12 cellular contexts compared by ENCODE assay signal in genomic region chr12:56162468-56163290, GRCh38. TPM values are rescaled to one million over a fixed set of nuclear protein-coding genes. Genes with fewer than 3 reads are reported as not detected.
DNase-seq lines count a peak whose midpoint lies in the region; ATAC-seq and TF ChIP-seq lines count a peak whose summit lies in the region.
"Had no signal": no experiment of that assay in that cellular context is flagged by ENCODE, and none has a peak within 500 bp of the region (broad histone marks: within the 10 kb centered on the region; RNA-seq: fewer than 3 reads in every experiment).

No MANE protein-coding gene starts in this region.

- H3K4me2 ChIP-seq in mesenchymal stem cell (ENCODE audit: low read length, poor library complexity, severe bottlenecking): no peak overlapping the region

- H3K23ac ChIP-seq in mesenchymal stem cell (ENCODE audit: low read length in 2 of 2): no peak overlapping the region

- no peak overlapping the region for H3K4me3 ChIP-seq in mesenchymal stem cell (ENCODE audit: insufficient read depth in 1 of 2, low read depth in 1 of 2, low read length in 2 of 2)

- peak overlapping the region; percentile 39 to 95 for H3K27ac Mint-ChIP-seq in activated naive CD4-positive, alpha-beta T cell treated with anti-CD3 and anti-CD28 coated beads, Interleukin-2, amount 50 U/mL, for 72 hours

- peak overlapping the region; percentile 52 for H3K9ac ChIP-seq in mesenchymal stem cell (ENCODE audit: low read length)

- no peak overlapping the region for H3K4ac ChIP-seq in mesenchymal stem cell (ENCODE audit: low read depth in 1 of 2, low read length in 2 of 2)

- no peak for DNase-seq in activated naive CD4-positive, alpha-beta T cell treated with anti-CD3 and anti-CD28 coated beads, Interleukin-2, amount 50 U/mL, for 72 hours (ENCODE audit: low spot score in 2 of 2)
- DNase-seq in mesenchymal stem cell (no peak), glomerular visceral epithelial cell (ENCODE audit: extremely low spot score) (no peak), substantia nigra (lab: John Stamatoyannopoulos, UW) (no peak), KG1 (lab: John Stamatoyannopoulos, UW) (no peak)
- DNase-seq in stimulated activated CD4-positive, alpha-beta T cell treated with anti-CD3 and anti-CD28 coated beads, Interleukin-4, amount 100 ng/mL, for 4 hours: no peak
- DNase-seq: left cardiac atrium; NCI-H2171; stimulated activated CD4-positive, alpha-beta T cell treated with anti-CD3 and anti-CD28 coated beads, Interleukin-12 subunit alpha, Interleukin-12 subunit beta, amount 100 ng/mL, for 4 hours had no signal

- H4K91ac ChIP-seq in mesenchymal stem cell (ENCODE audit: low read length): no peak overlapping the region

- H3K18ac ChIP-seq in mesenchymal stem cell (ENCODE audit: low read depth in 1 of 2, low read length in 2 of 2): no peak overlapping the region

- no peaks in the 10 kb centered on the region for H3K9me3 Mint-ChIP-seq in activated naive CD4-positive, alpha-beta T cell treated with anti-CD3 and anti-CD28 coated beads, Interleukin-2, amount 50 U/mL, for 72 hours

- TF ChIP-seq CTCF in 22Rv1 (IDR thresholded peaks at IDR 0.05): no peak

- no peak overlapping the region for H2BK15ac ChIP-seq in mesenchymal stem cell (ENCODE audit: low read depth, poor library complexity, severe bottlenecking)

- no peaks in the 10 kb centered on the region for H3K9me3 ChIP-seq in mesenchymal stem cell (ENCODE audit: control insufficient read depth, low read length)

- peaks cover 69 to 80% of the 10 kb centered on the region in 2 experiments for H3K36me3 ChIP-seq in mesenchymal stem cell (ENCODE audit: control insufficient read depth in 1 of 2, insufficient read depth in 2 of 2, low read depth in 1 of 2, low read length in 2 of 2)

- no peak overlapping the region for H2AFZ ChIP-seq in mesenchymal stem cell (ENCODE audit: low read depth, low read length)

- 77% methylated on average over 7 of the region's 11 CpGs for WGBS in mesenchymal stem cell

- ATAC-seq in GM18505 (IDR thresholded peaks at IDR 0.05; ENCODE audit: unreplicated experiment): no peak
- ATAC-seq in activated naive CD4-positive, alpha-beta T cell treated with anti-CD3 and anti-CD28 coated beads, Interleukin-2, amount 50 U/mL, for 72 hours: no peak
- ATAC-seq: left cardiac atrium had no signal

- no peaks in the 10 kb centered on the region for H3K27me3 ChIP-seq in mesenchymal stem cell (ENCODE audit: control insufficient read depth in 1 of 2, insufficient read depth in 1 of 2, low read length in 2 of 2)

- H3K36me3 Mint-ChIP-seq in activated naive CD4-positive, alpha-beta T cell treated with anti-CD3 and anti-CD28 coated beads, Interleukin-2, amount 50 U/mL, for 72 hours: peaks cover 36 to 44% of the 10 kb centered on the region in 2 donors

- H2BK120ac ChIP-seq in mesenchymal stem cell (ENCODE audit: low read depth, low read length): no peak overlapping the region

- H4K8ac ChIP-seq in mesenchymal stem cell (ENCODE audit: low read length): no peak overlapping the region

- peak; percentile 27 for TF ChIP-seq POLR2A in GM18505 (IDR thresholded peaks at IDR 0.05; ENCODE audit: borderline replicate concordance, extremely low read depth, insufficient read depth, insufficient read length)

- no peak overlapping the region for H2AK5ac ChIP-seq in mesenchymal stem cell (ENCODE audit: low read length, severe bottlenecking)

- H3K4me1 ChIP-seq in mesenchymal stem cell (ENCODE audit: control insufficient read depth, insufficient read depth, low read depth, low read length): peaks cover 26% of the 10 kb centered on the region

- no peak overlapping the region for H2BK5ac ChIP-seq in mesenchymal stem cell (ENCODE audit: low read depth, low read length, poor library complexity, severe bottlenecking)

- H3K27ac ChIP-seq in 22Rv1: peak overlapping the region; percentile 90
- peak overlapping the region; percentile 47 for H3K27ac ChIP-seq in mesenchymal stem cell (ENCODE audit: low read length, poor library complexity, severe bottlenecking)
- H3K27ac ChIP-seq in substantia nigra (ENCODE audit: low read depth, low read length, poor library complexity, severe bottlenecking): no peak overlapping the region
- H3K27ac ChIP-seq: HL-60 had no signal

- no peak overlapping the region for H2BK12ac ChIP-seq in mesenchymal stem cell (ENCODE audit: low read length in 2 of 2)

- no peak overlapping the region for H3K14ac ChIP-seq in mesenchymal stem cell (ENCODE audit: low read length in 2 of 2)

- no peaks in the 10 kb centered on the region for H3K79me1 ChIP-seq in mesenchymal stem cell (replicated peaks; ENCODE audit: low read length, poor library complexity, severe bottlenecking)

RNA-seq across cellular contexts. Expression of gene MYL6, which starts 4.5 kb away (rescaled TPM):
- 1,000 to 10,000 TPM; 1,014 to 1,193 TPM for total RNA-seq in activated naive CD4-positive, alpha-beta T cell treated with anti-CD3 and anti-CD28 coated beads, Interleukin-2, amount 50 U/mL, for 72 hours
- polyA plus RNA-seq in mesenchymal stem cell (2013, experiment 1 of 2): 2,486 TPM
- polyA plus RNA-seq in mesenchymal stem cell (2013, experiment 2 of 2): 2,523 TPM

RNA-seq across cellular contexts. Expression of gene MYL6B, which starts 10.3 kb away (rescaled TPM):
- 100 to 1,000 TPM in 1 of 2 donors, 10 to 100 TPM in 1; 99.7 to 112 TPM for total RNA-seq in activated naive CD4-positive, alpha-beta T cell treated with anti-CD3 and anti-CD28 coated beads, Interleukin-2, amount 50 U/mL, for 72 hours
- polyA plus RNA-seq in mesenchymal stem cell (2013, experiment 1 of 2): 106 TPM
- 106 TPM for polyA plus RNA-seq in mesenchymal stem cell (2013, experiment 2 of 2)

RNA-seq across cellular contexts. Expression of gene SMARCC2, which starts 26.6 kb away (rescaled TPM):
- total RNA-seq in activated naive CD4-positive, alpha-beta T cell treated with anti-CD3 and anti-CD28 coated beads, Interleukin-2, amount 50 U/mL, for 72 hours: 100 to 1,000 TPM; 101 to 123 TPM
- polyA plus RNA-seq in mesenchymal stem cell (2013, experiment 1 of 2): 47.0 TPM
- polyA plus RNA-seq in mesenchymal stem cell (2013, experiment 2 of 2): 42.8 TPM

RNA-seq across cellular contexts. Expression of gene ESYT1, which starts 34.6 kb away (rescaled TPM):
- total RNA-seq in activated naive CD4-positive, alpha-beta T cell treated with anti-CD3 and anti-CD28 coated beads, Interleukin-2, amount 50 U/mL, for 72 hours: 100 to 1,000 TPM; 159 to 197 TPM
- 63.4 TPM for polyA plus RNA-seq in mesenchymal stem cell (2013, experiment 1 of 2)
- 57.8 TPM for polyA plus RNA-seq in mesenchymal stem cell (2013, experiment 2 of 2)

RNA-seq across cellular contexts. Expression of gene ZC3H10, which starts 44.6 kb away (rescaled TPM):
- total RNA-seq in activated naive CD4-positive, alpha-beta T cell treated with anti-CD3 and anti-CD28 coated beads, Interleukin-2, amount 50 U/mL, for 72 hours: 10 to 100 TPM in 1 of 2 donors, 1 to 10 TPM in 1; 7.1 to 15.0 TPM
- 2.5 TPM for polyA plus RNA-seq in mesenchymal stem cell (2013, experiment 1 of 2)
- polyA plus RNA-seq in mesenchymal stem cell (2013, experiment 2 of 2): 2.4 TPM
